19 cellular contexts compared by ENCODE assay signal in genomic region chr6:53095716-53096115, GRCh38. TPM values are rescaled to one million over a fixed set of nuclear protein-coding genes. Genes with fewer than 3 reads are reported as not detected.
"Had no signal": no experiment of that assay in that cellular context is flagged by ENCODE, and none has a peak within 500 bp of the region (broad histone marks: within the 10 kb centered on the region; RNA-seq: fewer than 3 reads in every experiment).

No MANE protein-coding gene starts in this region.

- FAIRE-seq: keratinocyte had no signal

- DNase-seq: activated CD4-positive, alpha-beta T cell treated with anti-CD3 and anti-CD28 coated beads, Interleukin-2, amount 50 U/mL, for 4 hours; activated CD4-positive, CD25-positive, alpha-beta regulatory T cell treated with anti-CD3 and anti-CD28 coated beads, Interleukin-2, amount 50 U/mL, for 72 hours; activated naive CD4-positive, alpha-beta T cell treated with anti-CD3 and anti-CD28 coated beads, Interleukin-2, amount 10 ng/mL, durations not matched to agents 7 days and 5 days; activated T-cell treated with anti-CD3 and anti-CD28 coated beads for 4 hours; adrenal gland; dorsolateral prefrontal cortex; endodermal cell; left lung; mammary epithelial cell; ovary; right lobe of liver; spleen had no signal

- H3K4me3 ChIP-seq: adrenal gland, dorsolateral prefrontal cortex, hepatocyte, left lung, ovary, right lobe of liver, spleen had no signal

- ATAC-seq: activated T-helper 17 cell treated with anti-CD3 and anti-CD28 coated beads, Interleukin-2, amount 50 U/mL, for 72 hours; left lung; right lobe of liver had no signal

RNA-seq across cellular contexts. Expression of gene GCM1, which starts 52.9 kb away (rescaled TPM):
- total RNA-seq: cardiac septum, endodermal cell, epithelial cell of proximal tubule, mammary epithelial cell, ovary, pulmonary artery endothelial cell, right lobe of liver, ureter had no signal
- polyA plus RNA-seq: hepatocyte, keratinocyte, mammary epithelial cell, ovary had no signal
